ENCODE assay signal across 23 cellular contexts in genomic region chr2:64944484-64944883, GRCh38. TPM values are rescaled to one million over a fixed set of nuclear protein-coding genes. Genes with fewer than 3 reads are reported as not detected.
A peak's percentile ranks its signal among the peaks of the same experiment; 100 is the strongest.
DNase-seq lines count a peak whose midpoint lies in the region; ATAC-seq and TF ChIP-seq lines count a peak whose summit lies in the region.
"Had no signal": no experiment of that assay in that cellular context is flagged by ENCODE, and none has a peak within 500 bp of the region (broad histone marks: within the 10 kb centered on the region; RNA-seq: fewer than 3 reads in every experiment).

No MANE protein-coding gene starts in this region.

- H2AFZ ChIP-seq in Loucy (ENCODE audit: low read length) = no peak overlapping the region

- ATAC-seq in GM19463 (IDR thresholded peaks at IDR 0.05; ENCODE audit: unreplicated experiment) = no peak
- ATAC-seq: activated T-cell treated with anti-CD3 and anti-CD28 coated beads, Interleukin-2, amount 50 U/mL, for 4 hours; GM12878 had no signal

- 84 to 85% methylated on average over 3 to 4 of the region's 4 CpGs for WGBS in endodermal cell (ENCODE audit: insufficient coverage in 1 of 2, insufficient read length in 1 of 2), 2 experiments

- H3K27ac ChIP-seq in endodermal cell (ENCODE audit: low read depth, low read length) = no peak overlapping the region
- peak overlapping the region; percentile 84 for H3K27ac ChIP-seq in skeletal muscle tissue (ENCODE audit: low read depth, low read length)
- H3K27ac ChIP-seq: 22Rv1, KMS-11, lower lobe of right lung had no signal

- H3K4me3 Mint-ChIP-seq in T-helper 1 cell treated with Interleukin-12 subunit alpha and Interleukin-12 subunit beta and Interleukin-4 antibody, amounts not matched to agents 30 μg/mL and 1 μg/mL, for 36 hours = no peak overlapping the region
- H3K4me3 Mint-ChIP-seq in endodermal cell = no peak overlapping the region
- H3K4me3 Mint-ChIP-seq: activated T-cell treated with anti-CD3 and anti-CD28 coated beads, Interleukin-2, amount 50 U/mL, for 4 hours; brain; nephron had no signal

- H3K27me3 ChIP-seq in Loucy (ENCODE audit: insufficient read depth, low read length, poor library complexity, severe bottlenecking) (no peaks in the 10 kb centered on the region), endodermal cell (ENCODE audit: control insufficient read depth, insufficient read depth, low read length, poor library complexity, severe bottlenecking) (no peaks in the 10 kb centered on the region), skeletal muscle tissue (ENCODE audit: control insufficient read depth in 3 of 3, insufficient read depth in 3 of 3, low read length in 3 of 3) (no peaks in the 10 kb centered on the region)

- no peak overlapping the region for H3K4me3 ChIP-seq in Loucy (ENCODE audit: low read length, poor library complexity, severe bottlenecking)
- no peak overlapping the region for H3K4me3 ChIP-seq in endodermal cell (ENCODE audit: low read length)
- H3K4me3 ChIP-seq in skeletal muscle tissue (ENCODE audit: low read length in 3 of 3) = no peak overlapping the region
- H3K4me3 ChIP-seq: GM12878, lower lobe of right lung had no signal

- H3K79me2 ChIP-seq in Loucy (ENCODE audit: insufficient read depth, low read length) = peaks cover 15% of the 10 kb centered on the region

- H3F3A ChIP-seq in Loucy (ENCODE audit: low read depth) = peaks cover 5% of the 10 kb centered on the region

- H3K9ac ChIP-seq in Loucy (ENCODE audit: low read depth, low read length, poor library complexity, severe bottlenecking) (peak overlapping the region; percentile 97), endodermal cell (ENCODE audit: extremely low read depth, low read length, poor library complexity, severe bottlenecking) (no peak overlapping the region), skeletal muscle tissue (ENCODE audit: low read depth in 1 of 3, low read length in 3 of 3) (peak overlapping the region in 1 of 3 donors; percentile 46)
- H3K9ac ChIP-seq: KMS-11 had no signal

- H3K36me3 ChIP-seq in Loucy (ENCODE audit: insufficient read depth, low read length) = no peaks in the 10 kb centered on the region
- no peaks in the 10 kb centered on the region for H3K36me3 ChIP-seq in endodermal cell (ENCODE audit: control insufficient read depth, insufficient read depth, low read length)
- no peaks in the 10 kb centered on the region for H3K36me3 ChIP-seq in skeletal muscle tissue (ENCODE audit: control insufficient read depth in 3 of 3, insufficient read depth in 3 of 3, low read length in 3 of 3)
- H3K36me3 ChIP-seq: lower lobe of right lung had no signal

- peak overlapping the region; percentile 85 for H3K4me2 ChIP-seq in Loucy (ENCODE audit: low read depth, low read length, poor library complexity, severe bottlenecking)
- H3K4me2 ChIP-seq: KMS-11 had no signal

- peak overlapping the region; percentile 65 for H3K27ac Mint-ChIP-seq in T-helper 1 cell treated with Interleukin-12 subunit alpha and Interleukin-12 subunit beta and Interleukin-4 antibody, amounts not matched to agents 30 μg/mL and 1 μg/mL, for 36 hours
- H3K27ac Mint-ChIP-seq in endodermal cell = peak overlapping the region; percentile 0
- H3K27ac Mint-ChIP-seq: nephron had no signal

- TF ChIP-seq CTCF in Loucy (conservative IDR thresholded peaks at IDR 0.05; ENCODE audit: low read length) (no peak), endodermal cell (conservative IDR thresholded peaks at IDR 0.05) (no peak)

- no peaks in the 10 kb centered on the region for H3K9me2 ChIP-seq in Loucy (replicated peaks; ENCODE audit: low read depth, low read length)

- no peak for DNase-seq in T-helper 1 cell
- DNase-seq in endodermal cell = peak; percentile 53
- DNase-seq in HuH-7 (ENCODE audit: low spot score) = no peak
- DNase-seq in cardiac septum (ENCODE audit: low spot score) = no peak
- DNase-seq: activated CD4-positive, alpha-beta T cell treated with anti-CD3 and anti-CD28 coated beads, Interleukin-2, amount 50 U/mL, for 1 hour; activated T-cell treated with anti-CD3 and anti-CD28 coated beads, Interleukin-2, amount 50 U/mL, for 4 hours; dermis blood vessel endothelial cell; DMS 273 treated with DMSO at 0.1 percent for 48 hours; lower lobe of right lung; NCI-H1105 treated with DMSO at 0.1 percent for 48 hours; NCI-H748 treated with DMSO at 0.1 percent for 48 hours; stimulated activated CD4-positive, alpha-beta T cell treated with anti-CD3 and anti-CD28 coated beads, Interleukin-4, amount 100 ng/mL, for 24 hours; T1000 had no signal

- H4K20me1 ChIP-seq in Loucy (ENCODE audit: insufficient read depth, low read length, poor library complexity, severe bottlenecking) = no peaks in the 10 kb centered on the region

- no peaks in the 10 kb centered on the region for H3K27me3 Mint-ChIP-seq in T-helper 1 cell treated with Interleukin-12 subunit alpha and Interleukin-12 subunit beta and Interleukin-4 antibody, amounts not matched to agents 30 μg/mL and 1 μg/mL, for 36 hours (ENCODE audit: low read depth)
- H3K27me3 Mint-ChIP-seq in endodermal cell (ENCODE audit: insufficient read depth) = no peaks in the 10 kb centered on the region

- H3K36me3 Mint-ChIP-seq in T-helper 1 cell treated with Interleukin-12 subunit alpha and Interleukin-12 subunit beta and Interleukin-4 antibody, amounts not matched to agents 30 μg/mL and 1 μg/mL, for 36 hours (ENCODE audit: low read depth) = peaks cover 9% of the 10 kb centered on the region
- H3K36me3 Mint-ChIP-seq in endodermal cell (ENCODE audit: low read depth) = no peaks in the 10 kb centered on the region
- H3K36me3 Mint-ChIP-seq: activated naive CD4-positive, alpha-beta T cell treated with anti-CD3 and anti-CD28 coated beads, Interleukin-2, amount 50 U/mL, for 24 hours; brain had no signal

- intact Hi-C loops in cardiac septum (cut with DNase I) = no loop called here

- H3K9me3 ChIP-seq in Loucy (ENCODE audit: insufficient read depth, low read depth, low read length) (no peaks in the 10 kb centered on the region), endodermal cell (ENCODE audit: control insufficient read depth, low read length) (no peaks in the 10 kb centered on the region), skeletal muscle tissue (ENCODE audit: control insufficient read depth in 3 of 3, low read length in 3 of 3) (no peaks in the 10 kb centered on the region)
- H3K9me3 ChIP-seq: lower lobe of right lung had no signal

- H3K4me1 ChIP-seq in Loucy (ENCODE audit: insufficient read depth, low read length, poor library complexity, severe bottlenecking) (peaks cover 68% of the 10 kb centered on the region), endodermal cell (ENCODE audit: control insufficient read depth, insufficient read depth, low read length) (no peaks in the 10 kb centered on the region), skeletal muscle tissue (ENCODE audit: control insufficient read depth in 3 of 3, insufficient read depth in 3 of 3, low read length in 3 of 3) (peaks cover 26 to 46% (median 37%) of the 10 kb centered on the region in 3 donors)

- H3K9me3 Mint-ChIP-seq in T-helper 1 cell treated with Interleukin-12 subunit alpha and Interleukin-12 subunit beta and Interleukin-4 antibody, amounts not matched to agents 30 μg/mL and 1 μg/mL, for 36 hours = peaks cover 9% of the 10 kb centered on the region
- no peaks in the 10 kb centered on the region for H3K9me3 Mint-ChIP-seq in endodermal cell
- H3K9me3 Mint-ChIP-seq: activated naive CD4-positive, alpha-beta T cell treated with anti-CD3 and anti-CD28 coated beads, Interleukin-2, amount 50 U/mL, for 24 hours; activated T-cell treated with anti-CD3 and anti-CD28 coated beads, Interleukin-2, amount 50 U/mL, for 4 hours; brain; nephron had no signal

- peaks cover 58% of the 10 kb centered on the region for H3K4me1 Mint-ChIP-seq in T-helper 1 cell treated with Interleukin-12 subunit alpha and Interleukin-12 subunit beta and Interleukin-4 antibody, amounts not matched to agents 30 μg/mL and 1 μg/mL, for 36 hours (ENCODE audit: low read depth)
- H3K4me1 Mint-ChIP-seq in endodermal cell = peaks cover 14% of the 10 kb centered on the region

RNA-seq across cellular contexts. Expression of gene SLC1A4, which starts 44.7 kb away (rescaled TPM):
- total RNA-seq in endodermal cell (1 to 10 TPM in 1 of 2 donors, under 1 TPM in 1; 0.07 to 1.9 TPM), skeletal muscle tissue (10.4 TPM), cardiac septum (22.2 TPM)
- 6.9 TPM for polyA plus RNA-seq in endodermal cell (2013, experiment 1 of 2)
- polyA plus RNA-seq in endodermal cell (2013, experiment 2 of 2) = 6.4 TPM
